In genomic region chr12:48934312-48934706, GRCh38 we compare ENCODE assay signal across 10 cellular contexts. TPM values are rescaled to one million over a fixed set of nuclear protein-coding genes. Genes with fewer than 3 reads are reported as not detected.
DNase-seq lines count a peak whose midpoint lies in the region; ATAC-seq and TF ChIP-seq lines count a peak whose summit lies in the region.
"Had no signal": no experiment of that assay in that cellular context is flagged by ENCODE, and none has a peak within 500 bp of the region (broad histone marks: within the 10 kb centered on the region; RNA-seq: fewer than 3 reads in every experiment).

No MANE protein-coding gene starts in this region.

- H3K9me3 Mint-ChIP-seq in activated CD4-positive, alpha-beta T cell treated with anti-CD3 and anti-CD28 coated beads, Interleukin-2, amount 10 ng/mL, durations not matched to agents 7 days and 5 days, result no peaks in the 10 kb centered on the region
- H3K9me3 Mint-ChIP-seq in progenitor cell of endocrine pancreas (ENCODE audit: low read depth), result no peaks in the 10 kb centered on the region

- no peaks in the 10 kb centered on the region for H3K27me3 Mint-ChIP-seq in activated CD4-positive, alpha-beta T cell treated with anti-CD3 and anti-CD28 coated beads, Interleukin-2, amount 10 ng/mL, durations not matched to agents 7 days and 5 days
- H3K27me3 Mint-ChIP-seq in progenitor cell of endocrine pancreas, result no peaks in the 10 kb centered on the region

- peak overlapping the region; percentile 84 for H3K27ac Mint-ChIP-seq in activated CD4-positive, alpha-beta T cell treated with anti-CD3 and anti-CD28 coated beads, Interleukin-2, amount 10 ng/mL, durations not matched to agents 7 days and 5 days
- H3K27ac Mint-ChIP-seq in progenitor cell of endocrine pancreas, result peak overlapping the region; percentile 46

- DNase-seq in activated CD4-positive, alpha-beta T cell treated with anti-CD3 and anti-CD28 coated beads, Interleukin-2, amount 10 ng/mL, durations not matched to agents 7 days and 5 days, result no peak
- no peak for DNase-seq in activated CD4-positive, alpha-beta T cell treated with anti-CD3 and anti-CD28 coated beads, Interleukin-2, amount 50 U/mL, for 4 hours
- peak; percentile 34 for DNase-seq in dermis blood vessel endothelial cell
- no peak for DNase-seq in progenitor cell of endocrine pancreas (ENCODE audit: low spot score, unreplicated experiment)
- DNase-seq in activated effector memory CD4-positive, alpha-beta T cell treated with Interleukin-2 at 50 U/mL for 16 hours, result no peak
- DNase-seq in DMS153 treated with DMSO at 0.1 percent for 48 hours (lab: John Stamatoyannopoulos, UW; ENCODE audit: unreplicated experiment), result no peak

- CTCF ChIA-PET in activated CD4-positive, alpha-beta T cell treated with anti-CD3 and anti-CD28 coated beads, Interleukin-2, amount 10 ng/mL, durations not matched to agents 7 days and 5 days (lab: Charles Lee), result interaction anchor here (0.6 to 1.8 kb wide), 7 partner anchors 9 to 83 kb away, joined by 3 to 8 read pairs (median 4); partner anchors contain the start of gene FKBP11

- H3K36me3 Mint-ChIP-seq in activated CD4-positive, alpha-beta T cell treated with anti-CD3 and anti-CD28 coated beads, Interleukin-2, amount 10 ng/mL, durations not matched to agents 7 days and 5 days (ENCODE audit: low read depth), result peaks cover 36% of the 10 kb centered on the region
- peaks cover 25% of the 10 kb centered on the region for H3K36me3 Mint-ChIP-seq in progenitor cell of endocrine pancreas (ENCODE audit: insufficient read depth)

- TF ChIP-seq CTCF in LNCAP (IDR thresholded peaks at IDR 0.05) (peak; percentile 23; the same call in 1 of the 2 replicates), progenitor cell of endocrine pancreas (IDR thresholded peaks at IDR 0.05; ENCODE audit: unreplicated experiment) (peak; percentile 19)

- H3K4me1 Mint-ChIP-seq in activated CD4-positive, alpha-beta T cell treated with anti-CD3 and anti-CD28 coated beads, Interleukin-2, amount 10 ng/mL, durations not matched to agents 7 days and 5 days, result peaks cover 19% of the 10 kb centered on the region
- no peaks in the 10 kb centered on the region for H3K4me1 Mint-ChIP-seq in progenitor cell of endocrine pancreas (ENCODE audit: low read depth)

- no peak for ATAC-seq in GM21528 (IDR thresholded peaks at IDR 0.05; ENCODE audit: low FRiP score, unreplicated experiment)

- no peak overlapping the region for H3K4me3 Mint-ChIP-seq in activated CD4-positive, alpha-beta T cell treated with anti-CD3 and anti-CD28 coated beads, Interleukin-2, amount 10 ng/mL, durations not matched to agents 7 days and 5 days
- no peak overlapping the region for H3K4me3 Mint-ChIP-seq in progenitor cell of endocrine pancreas (ENCODE audit: low read depth)

- POLR2A ChIA-PET in activated CD4-positive, alpha-beta T cell treated with anti-CD3 and anti-CD28 coated beads, Interleukin-2, amount 10 ng/mL, durations not matched to agents 7 days and 5 days (lab: Charles Lee), result no interaction called here

RNA-seq across cellular contexts. Expression of gene FKBP11, which starts 9.0 kb away (rescaled TPM):
- total RNA-seq in activated CD4-positive, alpha-beta T cell treated with anti-CD3 and anti-CD28 coated beads, Interleukin-2, amount 10 ng/mL, durations not matched to agents 7 days and 5 days, result 10 to 100 TPM; 44.2 to 45.6 TPM
- total RNA-seq in dermis blood vessel endothelial cell (11.6 and 16.4 TPM in 2 replicates), progenitor cell of endocrine pancreas (21.9 and 22.5 TPM in 2 replicates)

RNA-seq across cellular contexts. Expression of gene ARF3, which starts 23.0 kb away (rescaled TPM):
- 100 to 1,000 TPM in 1 of 2 experiments, 10 to 100 TPM in 1; 89.6 to 114 TPM for total RNA-seq in activated CD4-positive, alpha-beta T cell treated with anti-CD3 and anti-CD28 coated beads, Interleukin-2, amount 10 ng/mL, durations not matched to agents 7 days and 5 days
- total RNA-seq in dermis blood vessel endothelial cell (46.1 and 61.5 TPM in 2 replicates), progenitor cell of endocrine pancreas (135 and 149 TPM in 2 replicates)

RNA-seq across cellular contexts. Expression of gene WNT10B, which starts 37.2 kb away (rescaled TPM):
- under 1 TPM; 0.52 to 0.99 TPM for total RNA-seq in activated CD4-positive, alpha-beta T cell treated with anti-CD3 and anti-CD28 coated beads, Interleukin-2, amount 10 ng/mL, durations not matched to agents 7 days and 5 days
- total RNA-seq in dermis blood vessel endothelial cell (0.05 TPM in 1 of 2 replicates, not detected in the other), progenitor cell of endocrine pancreas (0.17 TPM in 1 of 2 replicates, not detected in the other)

RNA-seq across cellular contexts. Expression of gene WNT1, which starts 43.8 kb away (rescaled TPM):
- under 1 TPM; 0.17 to 0.29 TPM for total RNA-seq in activated CD4-positive, alpha-beta T cell treated with anti-CD3 and anti-CD28 coated beads, Interleukin-2, amount 10 ng/mL, durations not matched to agents 7 days and 5 days
- total RNA-seq in dermis blood vessel endothelial cell (not detected in 2 replicates), progenitor cell of endocrine pancreas (not detected in 2 replicates)
- total RNA-seq: Daoy, M059J had no signal
